ENCODE assay signal across 1 cellular context in the genomic region with DNA sequence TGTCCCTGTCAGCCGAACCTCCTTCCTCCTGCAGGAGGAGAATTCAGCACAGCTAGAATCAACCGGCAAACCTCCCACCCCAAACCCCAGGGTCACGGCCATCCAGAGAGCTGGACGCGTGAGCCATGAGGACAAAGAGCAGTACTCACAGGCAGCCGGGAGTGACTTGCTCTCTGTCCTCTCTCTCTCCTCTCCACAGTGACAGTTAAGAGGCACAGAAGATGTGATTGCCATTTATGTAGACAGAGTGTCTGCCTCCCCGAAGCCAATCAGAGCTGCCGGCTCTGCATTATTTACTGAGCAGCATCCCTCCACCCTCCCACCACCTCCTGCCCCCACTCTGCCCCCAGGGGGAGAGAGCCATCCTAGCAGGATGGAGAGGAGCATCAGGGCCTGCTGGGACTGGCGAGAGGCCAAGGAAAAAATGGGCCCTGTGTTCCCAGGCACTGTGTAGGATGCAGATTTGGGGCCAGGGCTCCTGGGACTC.
A peak's percentile ranks its signal among the peaks of the same experiment; 100 is the strongest.
TF ChIP-seq lines count a peak whose summit lies in the region.

No MANE protein-coding gene starts in this region.

TF ChIP-seq in HepG2, 621 proteins besides CTCF, POLR2A, EP300 and RAD21 (continued from another document and continues in another):
- TF ChIP-seq ZSCAN12 (CRISPR knock-in tag; IDR thresholded peaks at IDR 0.05) (no peak), ZKSCAN1 (IDR thresholded peaks at IDR 0.05; ENCODE audit: low read length) (no peak), TRIM22 (IDR thresholded peaks at IDR 0.05) (no peak), IRF2 (CRISPR knock-in tag; IDR thresholded peaks at IDR 0.05) (0 out of 2 replicates have a peak, but pooled peaks have one; percentile 32), ZBTB3 (CRISPR knock-in tag; IDR thresholded peaks at IDR 0.05; ENCODE audit: borderline replicate concordance, low read depth) (no peak), ZNF30 (CRISPR knock-in tag; IDR thresholded peaks at IDR 0.05) (no peak), AGO1 (IDR thresholded peaks at IDR 0.05; ENCODE audit: low read depth, low read length, poor library complexity, severe bottlenecking) (no peak), THAP8 (CRISPR knock-in tag; IDR thresholded peaks at IDR 0.05; ENCODE audit: borderline replicate concordance) (no peak), NFYB (CRISPR knock-in tag; IDR thresholded peaks at IDR 0.05) (peak; percentile 59), TBX2 (CRISPR knock-in tag; IDR thresholded peaks at IDR 0.05; ENCODE audit: borderline replicate concordance) (peak; percentile 70), YEATS4 (CRISPR knock-in tag; IDR thresholded peaks at IDR 0.05; ENCODE audit: borderline replicate concordance) (no peak), MLLT10 (CRISPR knock-in tag; IDR thresholded peaks at IDR 0.05) (no peak), HNRNPL (IDR thresholded peaks at IDR 0.05; ENCODE audit: low read depth, low read length) (no peak), ZBTB1 (CRISPR knock-in tag; IDR thresholded peaks at IDR 0.05; ENCODE audit: borderline replicate concordance) (no peak), NFKB2 (CRISPR knock-in tag; IDR thresholded peaks at IDR 0.05; ENCODE audit: borderline replicate concordance) (peak; percentile 18; the same call in 1 of the 2 replicates), ZBTB7B (CRISPR knock-in tag; IDR thresholded peaks at IDR 0.05) (peak; percentile 65; the same call in 1 of the 2 replicates), HMGXB3 (CRISPR knock-in tag; IDR thresholded peaks at IDR 0.05; ENCODE audit: borderline replicate concordance) (no peak), ZMYM4 (CRISPR knock-in tag; IDR thresholded peaks at IDR 0.05) (peak; percentile 89), ZNF883 (CRISPR knock-in tag; IDR thresholded peaks at IDR 0.05; ENCODE audit: not compliant biosample characterization) (peak; percentile 22), ZNF761 (CRISPR knock-in tag; conservative IDR thresholded peaks at IDR 0.05) (no peak), ZSCAN5A (CRISPR knock-in tag; IDR thresholded peaks at IDR 0.05; ENCODE audit: borderline replicate concordance) (no peak; the same call in 1 of the 2 replicates), ZBTB14 (CRISPR knock-in tag; IDR thresholded peaks at IDR 0.05) (no peak), CREBL2 (CRISPR knock-in tag; IDR thresholded peaks at IDR 0.05; ENCODE audit: borderline replicate concordance) (no peak), ZNF644 (CRISPR knock-in tag; IDR thresholded peaks at IDR 0.05; ENCODE audit: low read depth) (peak; percentile 58; the same call in 1 of the 2 replicates), ZNF260 (CRISPR knock-in tag; IDR thresholded peaks at IDR 0.05; ENCODE audit: borderline replicate concordance, low read depth) (no peak), MYC (CRISPR knock-in tag; IDR thresholded peaks at IDR 0.05; ENCODE audit: borderline replicate concordance) (peak; percentile 50; the same call in 1 of the 2 replicates), TBX3 (IDR thresholded peaks at IDR 0.05; ENCODE audit: borderline replicate concordance) (no peak), SRSF4 (IDR thresholded peaks at IDR 0.05; ENCODE audit: low read depth, low read length, poor library complexity, severe bottlenecking) (no peak), ARNT2 (CRISPR knock-in tag; IDR thresholded peaks at IDR 0.05; ENCODE audit: low read depth) (no peak), SOX13 (IDR thresholded peaks at IDR 0.05) (no peak), SOX13 (CRISPR knock-in tag; conservative IDR thresholded peaks at IDR 0.05 in 1 of 2, IDR thresholded peaks at IDR 0.05 in 1 of 2) (peak in 1 of 2 experiments; percentile 70; a peak in 2 of 4 replicates), KLF16 (CRISPR knock-in tag; IDR thresholded peaks at IDR 0.05) (no peak), IKZF4 (CRISPR knock-in tag; IDR thresholded peaks at IDR 0.05; ENCODE audit: borderline replicate concordance, low read depth, not compliant biosample characterization) (no peak), PLSCR1 (CRISPR knock-in tag; IDR thresholded peaks at IDR 0.05; ENCODE audit: borderline replicate concordance) (no peak), ZNF18 (CRISPR knock-in tag; IDR thresholded peaks at IDR 0.05; ENCODE audit: insufficient replicate concordance) (no peak), KAT8 (CRISPR knock-in tag; IDR thresholded peaks at IDR 0.05) (no peak), ZNF10 (CRISPR knock-in tag; IDR thresholded peaks at IDR 0.05; ENCODE audit: borderline replicate concordance, low read depth) (no peak), KAT7 (CRISPR knock-in tag; IDR thresholded peaks at IDR 0.05; ENCODE audit: borderline replicate concordance) (no peak), DMAP1 (CRISPR knock-in tag; IDR thresholded peaks at IDR 0.05) (0 out of 2 replicates have a peak, but pooled peaks have one; percentile 27), ZNF564 (CRISPR knock-in tag; IDR thresholded peaks at IDR 0.05) (no peak), SALL1 (CRISPR knock-in tag; IDR thresholded peaks at IDR 0.05) (peak; percentile 89), HDAC2 (CRISPR knock-in tag; IDR thresholded peaks at IDR 0.05) (peak; percentile 70; the same call in 1 of the 2 replicates), ZNF607 (CRISPR knock-in tag; IDR thresholded peaks at IDR 0.05; ENCODE audit: borderline replicate concordance) (no peak), ZNF547 (CRISPR knock-in tag; IDR thresholded peaks at IDR 0.05) (no peak)
- TF ChIP-seq, protein P1, sequence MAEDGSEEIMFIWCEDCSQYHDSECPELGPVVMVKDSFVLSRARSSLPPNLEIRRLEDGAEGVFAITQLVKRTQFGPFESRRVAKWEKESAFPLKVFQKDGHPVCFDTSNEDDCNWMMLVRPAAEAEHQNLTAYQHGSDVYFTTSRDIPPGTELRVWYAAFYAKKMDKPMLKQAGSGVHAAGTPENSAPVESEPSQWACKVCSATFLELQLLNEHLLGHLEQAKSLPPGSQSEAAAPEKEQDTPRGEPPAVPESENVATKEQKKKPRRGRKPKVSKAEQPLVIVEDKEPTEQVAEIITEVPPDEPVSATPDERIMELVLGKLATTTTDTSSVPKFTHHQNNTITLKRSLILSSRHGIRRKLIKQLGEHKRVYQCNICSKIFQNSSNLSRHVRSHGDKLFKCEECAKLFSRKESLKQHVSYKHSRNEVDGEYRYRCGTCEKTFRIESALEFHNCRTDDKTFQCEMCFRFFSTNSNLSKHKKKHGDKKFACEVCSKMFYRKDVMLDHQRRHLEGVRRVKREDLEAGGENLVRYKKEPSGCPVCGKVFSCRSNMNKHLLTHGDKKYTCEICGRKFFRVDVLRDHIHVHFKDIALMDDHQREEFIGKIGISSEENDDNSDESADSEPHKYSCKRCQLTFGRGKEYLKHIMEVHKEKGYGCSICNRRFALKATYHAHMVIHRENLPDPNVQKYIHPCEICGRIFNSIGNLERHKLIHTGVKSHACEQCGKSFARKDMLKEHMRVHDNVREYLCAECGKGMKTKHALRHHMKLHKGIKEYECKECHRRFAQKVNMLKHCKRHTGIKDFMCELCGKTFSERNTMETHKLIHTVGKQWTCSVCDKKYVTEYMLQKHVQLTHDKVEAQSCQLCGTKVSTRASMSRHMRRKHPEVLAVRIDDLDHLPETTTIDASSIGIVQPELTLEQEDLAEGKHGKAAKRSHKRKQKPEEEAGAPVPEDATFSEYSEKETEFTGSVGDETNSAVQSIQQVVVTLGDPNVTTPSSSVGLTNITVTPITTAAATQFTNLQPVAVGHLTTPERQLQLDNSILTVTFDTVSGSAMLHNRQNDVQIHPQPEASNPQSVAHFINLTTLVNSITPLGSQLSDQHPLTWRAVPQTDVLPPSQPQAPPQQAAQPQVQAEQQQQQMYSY (CRISPR knock-in tag; IDR thresholded peaks at IDR 0.05) = no peak
- TF ChIP-seq, protein P2, sequence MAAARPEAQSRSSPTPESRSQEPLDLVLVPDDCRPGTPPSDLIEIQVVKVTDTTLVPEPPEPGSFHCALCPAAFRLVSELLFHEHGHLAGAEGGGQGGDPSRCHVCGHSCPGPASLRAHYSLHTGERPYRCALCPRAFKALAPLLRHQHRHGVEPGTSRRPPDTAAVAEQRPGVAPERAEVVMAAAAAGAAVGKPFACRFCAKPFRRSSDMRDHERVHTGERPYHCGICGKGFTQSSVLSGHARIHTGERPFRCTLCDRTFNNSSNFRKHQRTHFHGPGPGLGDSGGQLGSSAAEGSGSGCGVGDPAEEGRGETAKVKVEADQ (CRISPR knock-in tag; IDR thresholded peaks at IDR 0.05; ENCODE audit: borderline replicate concordance) = no peak
